Comparison of ENCODE assay signal across 1 cellular context in genomic region chr5:132666310-132667123, GRCh38.
TF ChIP-seq lines count a peak whose summit lies in the region.

No MANE protein-coding gene starts in this region.

TF ChIP-seq in HCT116, 20 proteins besides CTCF, POLR2A, EP300 and RAD21 (continued from another document):
- no peak for TF ChIP-seq TCF7L2 (IDR thresholded peaks at IDR 0.05; ENCODE audit: borderline replicate concordance, extremely low read depth, insufficient read depth, insufficient read length)
- no peak for TF ChIP-seq YY1 (IDR thresholded peaks at IDR 0.05; ENCODE audit: extremely low read depth, insufficient replicate concordance, low read depth, low read length)
- no peak for TF ChIP-seq EZH2 (IDR thresholded peaks at IDR 0.05)
- no peak for TF ChIP-seq JUND (IDR thresholded peaks at IDR 0.05)
TF ChIP-seq in HCT116: peak in this region for 0.
